22 cellular contexts compared by ENCODE assay signal in genomic region chr12:17060260-17060659, GRCh38.
DNase-seq lines count a peak whose midpoint lies in the region; ATAC-seq, FAIRE-seq and TF ChIP-seq lines count a peak whose summit lies in the region.
"Had no signal": no experiment of that assay in that cellular context is flagged by ENCODE, and none has a peak within 500 bp of the region (broad histone marks: within the 10 kb centered on the region; RNA-seq: fewer than 3 reads in every experiment).

No MANE protein-coding gene starts in this region.

- TF ChIP-seq POLR2A in adrenal gland (IDR thresholded peaks at IDR 0.05), result no peak

- H3K36me3 ChIP-seq in adrenal gland (replicated peaks in 1 of 2), result no peaks in the 10 kb centered on the region
- H3K36me3 ChIP-seq: HAP-1 had no signal

- no peak overlapping the region for H3K27ac ChIP-seq in adrenal gland
- H3K27ac ChIP-seq: KMS-11 had no signal

- DNase-seq in ELR (ENCODE audit: low read depth) (peak; percentile 38), RCC 7860 (ENCODE audit: low spot score) (peak; percentile 32), epithelial cell of esophagus (ENCODE audit: low read depth) (peak; percentile 80), urothelium cell line (ENCODE audit: low spot score) (peak; percentile 17), GM19240 (ENCODE audit: insufficient read length, low spot score) (no peak), adrenal gland (no peak)
- DNase-seq: GOT3, HFFc6, NCI-H1048, NCI-H1417, NCI-H1694, NCI-H2029 treated with DMSO at 0.1 percent for 48 hours, NCI-H446 treated with DMSO at 0.1 percent for 48 hours, NCI-H69, SK-N-SH, SW 1271 had no signal

- H3K27me3 ChIP-seq in adrenal gland, result no peaks in the 10 kb centered on the region

- 66 to 72% (median 68%) methylated on average over 5 of the region's 5 CpGs for WGBS in adrenal gland, 4 donors

- H3K9me3 ChIP-seq in adrenal gland (replicated peaks in 1 of 3), result no peaks in the 10 kb centered on the region
- H3K9me3 ChIP-seq: HAP-1 had no signal

- FAIRE-seq in RCC 7860 (lab: Jason Lieb, UNC), result no peak
- no peak for FAIRE-seq in urothelium cell line (lab: Jason Lieb, UNC)
- FAIRE-seq: D721Med, G401.6 had no signal

- H3K4me3 ChIP-seq in epithelial cell of esophagus (ENCODE audit: low read length), result no peak overlapping the region
- no peak overlapping the region for H3K4me3 ChIP-seq in adrenal gland
- H3K4me3 ChIP-seq: HAP-1 had no signal

- TF ChIP-seq CTCF in epithelial cell of esophagus (IDR thresholded peaks at IDR 0.05; ENCODE audit: insufficient read depth, low read depth, low read length, missing control alignments), result no peak
- TF ChIP-seq CTCF in adrenal gland (IDR thresholded peaks at IDR 0.05), result no peak

- no peaks in the 10 kb centered on the region for H3K4me1 ChIP-seq in adrenal gland (replicated peaks in 1 of 2)
- H3K4me1 ChIP-seq: HAP-1 had no signal

- intact Hi-C loops in adrenal gland (cut with DNase I), result no loop called here

- ATAC-seq in GM18868 (IDR thresholded peaks at IDR 0.05; ENCODE audit: unreplicated experiment), result no peak
- ATAC-seq: Panc1 had no signal

Comparison
In these comparisons a context has a peak if more than half of its experiments do, and no peak if none do; other contexts are left out.
1. DNase-seq: peak in ELR (single experiment), RCC 7860 (single experiment), epithelial cell of esophagus (single experiment) and urothelium cell line (single experiment); none in GM19240 (single experiment) and adrenal gland (0 of 7).